In genomic region chr7:106022193-106022821, GRCh38 we compare ENCODE assay signal across 1 cellular context.
TF ChIP-seq lines count a peak whose summit lies in the region.

No MANE protein-coding gene starts in this region.

TF ChIP-seq in HepG2, 621 proteins besides CTCF, POLR2A, EP300 and RAD21 (continued from another document):
- TF ChIP-seq ZBTB2 (CRISPR knock-in tag; IDR thresholded peaks at IDR 0.05; ENCODE audit: low read depth) (no peak), ZNF121 (CRISPR knock-in tag; IDR thresholded peaks at IDR 0.05) (no peak), KAT8 (CRISPR knock-in tag; IDR thresholded peaks at IDR 0.05) (no peak), HOXA7 (CRISPR knock-in tag; IDR thresholded peaks at IDR 0.05) (no peak), XRCC5 (optimal IDR thresholded peaks at IDR 0.05; ENCODE audit: low read length) (no peak)
TF ChIP-seq in HepG2: peak in this region for 0.
